ENCODE assay signal across 8 cellular contexts in genomic region chr1:235783148-235783776, GRCh38.
A peak's percentile ranks its signal among the peaks of the same experiment; 100 is the strongest.
DNase-seq lines count a peak whose midpoint lies in the region; ATAC-seq, FAIRE-seq and TF ChIP-seq lines count a peak whose summit lies in the region.

No MANE protein-coding gene starts in this region.

- H3K4me1 Mint-ChIP-seq in nephron = no peaks in the 10 kb centered on the region

- no peak overlapping the region for H3K27ac Mint-ChIP-seq in nephron

- no peak overlapping the region for H3K4me3 ChIP-seq in bronchial epithelial cell (ENCODE audit: low read depth, low read length)

- H3K27me3 Mint-ChIP-seq in nephron (ENCODE audit: low read depth) = no peaks in the 10 kb centered on the region

- no peak for FAIRE-seq in bronchial epithelial cell (lab: Jason Lieb, UNC)

- no peaks in the 10 kb centered on the region for H3K27me3 ChIP-seq in bronchial epithelial cell (ENCODE audit: control insufficient read depth, insufficient read depth, low read length)

- H3K36me3 ChIP-seq in bronchial epithelial cell (ENCODE audit: control insufficient read depth, insufficient read depth, low read length) = no peaks in the 10 kb centered on the region

- H3K9me3 Mint-ChIP-seq in nephron = no peaks in the 10 kb centered on the region

- DNase-seq in NCI-H2107 treated with DMSO at 0.1 percent for 48 hours (lab: John Stamatoyannopoulos, UW; ENCODE audit: unreplicated experiment) = peak; percentile 47
- DNase-seq in NCI-H2107 (lab: John Stamatoyannopoulos, UW) = no peak
- peak; percentile 52 for DNase-seq in NCI-H345 (lab: John Stamatoyannopoulos, UW)
- peak; percentile 61 for DNase-seq in bronchial epithelial cell (ENCODE audit: low read depth)
- no peak for DNase-seq in activated T-cell treated with anti-CD3 and anti-CD28 coated beads for 4 hours

- peak; percentile 10 for TF ChIP-seq CTCF in bronchial epithelial cell (IDR thresholded peaks at IDR 0.05; ENCODE audit: insufficient read depth, low read length, severe bottlenecking)
- TF ChIP-seq CTCF in nephron (IDR thresholded peaks at IDR 0.05; ENCODE audit: unreplicated experiment in 3 of 3) = peak; percentile 54 to 62 (median 59)

- no peaks in the 10 kb centered on the region for H3K36me3 Mint-ChIP-seq in nephron (ENCODE audit: low read depth)

- no peak overlapping the region for H3K4me3 Mint-ChIP-seq in nephron

- ATAC-seq in GM18520 (IDR thresholded peaks at IDR 0.05; ENCODE audit: unreplicated experiment) (no peak), GM19463 (IDR thresholded peaks at IDR 0.05; ENCODE audit: unreplicated experiment) (no peak)

Comparison
In these comparisons a context has a peak if more than half of its experiments do, and no peak if none do; other contexts are left out.
1. DNase-seq: peak in NCI-H2107 treated with DMSO at 0.1 percent for 48 hours (single experiment), NCI-H345 (single experiment) and bronchial epithelial cell (single experiment); none in NCI-H2107 (single experiment) and activated T-cell treated with anti-CD3 and anti-CD28 coated beads for 4 hours (single experiment).